8 cellular contexts compared by ENCODE assay signal in the genomic region with DNA sequence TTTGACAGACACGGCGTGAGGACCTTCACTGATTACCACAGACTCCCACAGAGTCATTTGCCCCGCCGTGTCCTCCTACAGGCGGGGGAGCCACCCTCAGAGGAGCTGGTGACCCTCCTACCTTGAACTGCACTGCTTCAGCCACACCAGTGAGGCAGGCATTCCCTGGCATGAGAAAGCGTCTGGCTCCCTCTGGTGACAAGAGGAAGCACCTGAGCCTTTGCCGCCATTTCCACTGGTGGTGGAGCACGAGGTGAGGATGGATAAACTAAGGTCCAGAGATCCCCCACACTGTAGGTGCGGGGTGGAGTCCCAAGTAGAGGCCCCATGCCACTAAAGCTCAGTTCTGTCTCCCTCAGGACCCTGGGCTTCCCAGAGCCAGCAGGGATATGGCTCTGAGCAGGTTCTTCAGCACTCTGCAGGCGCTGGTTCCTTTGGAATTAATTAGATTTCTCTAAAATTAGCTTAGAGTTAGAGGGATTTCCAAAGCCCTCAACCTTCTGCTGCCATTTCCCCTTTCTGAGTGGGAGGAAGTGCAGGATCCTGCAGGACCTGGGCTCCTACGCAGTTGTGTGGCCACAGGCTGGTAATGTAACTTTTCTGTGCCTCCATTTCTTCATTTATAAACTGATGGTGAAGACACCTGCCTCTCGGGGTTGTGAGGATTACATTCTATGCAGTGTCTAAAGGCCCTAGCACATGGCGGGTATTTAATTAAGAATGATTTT.
DNase-seq lines count a peak whose midpoint lies in the region; ATAC-seq and TF ChIP-seq lines count a peak whose summit lies in the region.

No MANE protein-coding gene starts in this region.

- H3K27ac ChIP-seq in Panc1 (ENCODE audit: low read length) (no peak overlapping the region), ovary (no peak overlapping the region)

- TF ChIP-seq CTCF in Panc1 (IDR thresholded peaks at IDR 0.05) (peak; percentile 89), fibroblast of villous mesenchyme (IDR thresholded peaks at IDR 0.05; ENCODE audit: insufficient read depth, low read depth, low read length) (peak; percentile 53), ovary (IDR thresholded peaks at IDR 0.05) (peak in 2 of 3 donors; percentile 21 to 43)

- H3K4me1 ChIP-seq in Panc1 (ENCODE audit: control insufficient read depth, insufficient read depth, low read length) (no peaks in the 10 kb centered on the region), ovary (ENCODE audit: insufficient read depth) (no peaks in the 10 kb centered on the region)

- ATAC-seq in GM19452 (IDR thresholded peaks at IDR 0.05; ENCODE audit: unreplicated experiment) (peak; percentile 75), Panc1 (peak; percentile 92)

- 50 to 57% (median 51%) methylated on average over 13 of the region's 13 CpGs for WGBS in ovary, 3 donors

- no peak for TF ChIP-seq EP300 in ovary (IDR thresholded peaks at IDR 0.05)

- H3K9me3 ChIP-seq in Panc1 (ENCODE audit: control insufficient read depth, insufficient read depth, low read depth, low read length), result no peaks in the 10 kb centered on the region
- H3K9me3 ChIP-seq in ovary, result no peaks in the 10 kb centered on the region

- in situ Hi-C loops in Panc1 (cut with HindIII; ENCODE audit: low pct_unique_long_range_greater_than_20kb, low sequenced_read_pairs), result no loop called here

- DNase-seq in COLO668 (lab: John Stamatoyannopoulos, UW; ENCODE audit: unreplicated experiment) (peak; percentile 55), HUDEP-2 (lab: John Stamatoyannopoulos, UW; ENCODE audit: unreplicated experiment in 76 of 76) (peak in 39 of 76 experiments; percentile 2 to 58 (median 19)), Panc1 (ENCODE audit: low read depth, low spot score) (no peak), fibroblast of villous mesenchyme (ENCODE audit: low read depth) (peak; percentile 42), ovary (peak; percentile 31 to 62 (median 61)), ureter (ENCODE audit: low spot score) (peak; percentile 81)
- peak; percentile 31 to 36 for DNase-seq in activated T-helper 1 cell treated with anti-CD3 and anti-CD28 coated beads, Interleukin-2, amount 50 U/mL, for 16 hours (ENCODE audit: low read depth in 1 of 2, low spot score in 1 of 2)

- no TSS peak for BruUV-seq in Panc1 (replicated peaks; lab: Mats Ljungman, UMichigan)

- intact Hi-C loops in Panc1 (cut with micrococcal nuclease; ENCODE audit: unreplicated experiment), result loop anchor here (2.0 to 10.0 kb wide), 3 partner anchors 133 to 775 kb away; no protein-coding TSS in a partner anchor
- intact Hi-C loops in ovary (cut with DNase I), result loop anchor here in 3 of 4 donors (5.0 to 10.0 kb wide), 4 partner anchors 223 to 775 kb away; partner anchors contain the start of gene SLCO3A1 (in 1 of the 3)

- H3K4me3 ChIP-seq in Panc1 (ENCODE audit: low read depth in 2 of 2, low read length in 2 of 2) (no peak overlapping the region), fibroblast of villous mesenchyme (ENCODE audit: low read depth, low read length) (no peak overlapping the region), ovary (no peak overlapping the region)

- no peaks in the 10 kb centered on the region for H3K36me3 ChIP-seq in Panc1 (ENCODE audit: control insufficient read depth, insufficient read depth, low read length)
- H3K36me3 ChIP-seq in ovary, result no peaks in the 10 kb centered on the region

- no peak for TF ChIP-seq POLR2A in ovary (IDR thresholded peaks at IDR 0.05)

- CTCF ChIA-PET in Panc1 (lab: Charles Lee), result interaction anchor here (0.6 kb wide), 1 partner anchor 256 kb away, joined by 3 read pairs; no protein-coding TSS in a partner anchor

- H3K27me3 ChIP-seq in Panc1 (ENCODE audit: control insufficient read depth, insufficient read depth, low read length) (no peaks in the 10 kb centered on the region), ovary (no peaks in the 10 kb centered on the region)

- POLR2A ChIA-PET in Panc1 (lab: Charles Lee), result no interaction called here

Comparison
In these comparisons a context has a peak if more than half of its experiments do, and no peak if none do; other contexts are left out.
1. CTCF ChIP-seq: peak in every context shown above with its lines; median percentile 89 in Panc1; 53 in fibroblast of villous mesenchyme; 32 in ovary.